Comparison of ENCODE assay signal across 8 cellular contexts in the genomic region with DNA sequence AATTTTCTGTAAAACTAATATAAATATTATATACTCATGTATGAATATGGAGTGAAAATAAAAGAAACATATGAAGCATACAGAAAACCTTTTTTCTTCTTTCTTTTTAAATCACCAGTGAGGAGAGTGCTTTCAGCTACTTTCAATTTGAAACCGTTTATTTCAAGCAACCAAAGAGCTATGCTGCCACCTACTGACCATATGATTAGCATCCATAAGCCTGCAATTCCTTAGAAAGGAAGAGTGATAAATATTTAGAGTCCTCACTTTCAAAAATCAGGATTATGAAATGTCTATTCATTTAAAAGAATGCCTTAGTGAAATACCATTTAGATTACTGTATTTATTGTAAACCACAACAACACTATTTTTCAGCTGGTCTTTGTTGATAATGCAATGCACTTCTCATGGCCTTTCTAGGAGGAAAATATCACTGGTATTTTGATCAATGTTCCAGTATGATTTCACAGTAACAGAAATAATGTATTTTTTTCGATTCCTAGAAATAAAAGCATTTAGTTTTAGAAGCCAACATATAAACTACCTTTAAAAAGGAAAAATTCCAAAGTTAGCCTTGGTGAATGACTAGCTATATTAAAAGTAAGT.
A peak's percentile ranks its signal among the peaks of the same experiment; 100 is the strongest.
DNase-seq lines count a peak whose midpoint lies in the region; ATAC-seq and TF ChIP-seq lines count a peak whose summit lies in the region.

No MANE protein-coding gene starts in this region.

- DNase-seq in EH (ENCODE audit: low read depth), result peak; percentile 68
- DNase-seq in NCI-H345 (lab: John Stamatoyannopoulos, UW), result peak; percentile 61
- DNase-seq in adrenal gland, result peak in 6 of 7 donors; percentile 33 to 52 (median 48)
- DNase-seq in iPS DF 4.7 (ENCODE audit: extremely low read depth, low spot score), result peak; percentile 56
- peak; percentile 16 for DNase-seq in stimulated activated naive CD8-positive, alpha-beta T cell treated with anti-CD3 and anti-CD28 coated beads, Interleukin-15, Interleukin-2, amounts not matched to agents 100 U/mL and 50 U/mL, for 24 hours
- no peak for DNase-seq in activated effector memory CD4-positive, alpha-beta T cell treated with anti-CD3 and anti-CD28 coated beads, Interleukin-2, amount 50 U/mL, for 16 hours

- H3K27ac ChIP-seq in adrenal gland, result no peak overlapping the region

- peaks cover 0 to 8% of the 10 kb centered on the region in 2 donors for H3K4me1 ChIP-seq in adrenal gland (replicated peaks in 1 of 2)

- no peaks in the 10 kb centered on the region for H3K27me3 ChIP-seq in adrenal gland

- TF ChIP-seq POLR2A in adrenal gland (IDR thresholded peaks at IDR 0.05), result no peak

- intact Hi-C loops in adrenal gland (cut with DNase I), result no loop called here

- WGBS in adrenal gland, 4 donors, result 2 to 6% (median 5%) methylated on average over 2 of the region's 2 CpGs

- no peak overlapping the region for H3K4me3 ChIP-seq in adrenal gland

- peak; percentile 92 for ATAC-seq in GM19438 (IDR thresholded peaks at IDR 0.05; ENCODE audit: low read depth, unreplicated experiment)
- ATAC-seq in HG03354 (IDR thresholded peaks at IDR 0.05; ENCODE audit: poor library complexity, severe bottlenecking, unreplicated experiment), result peak; percentile 92
- peak; percentile 40 for ATAC-seq in stimulated activated naive CD8-positive, alpha-beta T cell treated with anti-CD3 and anti-CD28 coated beads, Interleukin-15, Interleukin-2, amounts not matched to agents 100 U/mL and 50 U/mL, for 24 hours

- peak; percentile 57 to 85 (median 69) for TF ChIP-seq CTCF in adrenal gland (IDR thresholded peaks at IDR 0.05)

- no peaks in the 10 kb centered on the region for H3K36me3 ChIP-seq in adrenal gland (replicated peaks in 1 of 2)

- no peaks in the 10 kb centered on the region for H3K9me3 ChIP-seq in adrenal gland (replicated peaks in 1 of 3)

Comparison
In these comparisons a context has a peak if more than half of its experiments do, and no peak if none do; other contexts are left out.
1. ATAC-seq: peak in every context shown above with its lines; median percentile 92 in GM19438; 92 in HG03354; 40 in stimulated activated naive CD8-positive, alpha-beta T cell treated with anti-CD3 and anti-CD28 coated beads, Interleukin-15, Interleukin-2, amounts not matched to agents 100 U/mL and 50 U/mL, for 24 hours.